ENCODE assay signal across 24 cellular contexts in genomic region chr2:64960819-64961218, GRCh38. TPM values are rescaled to one million over a fixed set of nuclear protein-coding genes. Genes with fewer than 3 reads are reported as not detected.
A peak's percentile ranks its signal among the peaks of the same experiment; 100 is the strongest.
DNase-seq lines count a peak whose midpoint lies in the region; TF ChIP-seq lines count a peak whose summit lies in the region.
"Had no signal": no experiment of that assay in that cellular context is flagged by ENCODE, and none has a peak within 500 bp of the region (broad histone marks: within the 10 kb centered on the region; RNA-seq: fewer than 3 reads in every experiment).

No MANE protein-coding gene starts in this region.

- DNase-seq in SK-N-DZ (ENCODE audit: low spot score), result peak; percentile 76
- DNase-seq in mesenchymal stem cell, result peak; percentile 17
- no peak for DNase-seq in uterus
- no peak for DNase-seq in activated CD4-positive, CD25-positive, alpha-beta regulatory T cell treated with anti-CD3 and anti-CD28 coated beads, Interleukin-2, amount 50 U/mL, for 72 hours
- DNase-seq in activated gamma-delta T cell treated with Interleukin-2 at 50 U/mL for 16 hours, result no peak
- DNase-seq in A172 (ENCODE audit: low spot score), result no peak
- DNase-seq: ACHN; BE2C; C1 segment of cervical spinal cord; CD4-positive, alpha-beta memory T cell; CD4-positive, CD25-positive, alpha-beta regulatory T cell; CD8-positive, alpha-beta memory T cell; COR-L47; DMS 273 treated with DMSO at 0.1 percent for 48 hours; DMS153; DMS53; DMS79; DND-41; EL; GDM1 had no signal

- TF ChIP-seq CTCF in parathyroid adenoma (IDR thresholded peaks at IDR 0.05) (no peak), uterus (IDR thresholded peaks at IDR 0.05) (no peak)

- H3K23ac ChIP-seq in mesenchymal stem cell (ENCODE audit: low read length in 2 of 2), result no peak overlapping the region

- H3K79me1 ChIP-seq in mesenchymal stem cell (replicated peaks; ENCODE audit: low read length, poor library complexity, severe bottlenecking), result no peaks in the 10 kb centered on the region

- no peak overlapping the region for H4K91ac ChIP-seq in mesenchymal stem cell (ENCODE audit: low read length)

- H3K9me3 ChIP-seq in mesenchymal stem cell (ENCODE audit: control insufficient read depth, low read length), result no peaks in the 10 kb centered on the region
- H3K9me3 ChIP-seq in parathyroid adenoma (ENCODE audit: control insufficient read depth, low read length), result no peaks in the 10 kb centered on the region
- H3K9me3 ChIP-seq in uterus, result no peaks in the 10 kb centered on the region
- H3K9me3 ChIP-seq: BE2C, BLaER1 had no signal

- no peak overlapping the region for H2BK12ac ChIP-seq in mesenchymal stem cell (ENCODE audit: low read length in 2 of 2)

- H3K4me1 ChIP-seq in mesenchymal stem cell (ENCODE audit: control insufficient read depth, insufficient read depth, low read depth, low read length) (peaks cover 3% of the 10 kb centered on the region), parathyroid adenoma (peaks cover 3% of the 10 kb centered on the region), uterus (peaks cover 0 to 6% of the 10 kb centered on the region in 2 donors)
- H3K4me1 ChIP-seq: BE2C had no signal

- no peak overlapping the region for H2BK5ac ChIP-seq in mesenchymal stem cell (ENCODE audit: low read depth, low read length, poor library complexity, severe bottlenecking)

- H3K27ac ChIP-seq in mesenchymal stem cell (ENCODE audit: low read length, poor library complexity, severe bottlenecking) (no peak overlapping the region), parathyroid adenoma (no peak overlapping the region), uterus (peak overlapping the region; percentile 15 to 56)
- H3K27ac ChIP-seq: 22Rv1, BLaER1 had no signal

- H3K36me3 ChIP-seq in mesenchymal stem cell (ENCODE audit: control insufficient read depth in 1 of 2, insufficient read depth in 2 of 2, low read depth in 1 of 2, low read length in 2 of 2) (no peaks in the 10 kb centered on the region), parathyroid adenoma (ENCODE audit: control insufficient read depth, insufficient read depth, low read length) (no peaks in the 10 kb centered on the region), uterus (no peaks in the 10 kb centered on the region)
- H3K36me3 ChIP-seq: BE2C, BLaER1 had no signal

- H3K27me3 ChIP-seq in mesenchymal stem cell (ENCODE audit: control insufficient read depth in 1 of 2, insufficient read depth in 1 of 2, low read length in 2 of 2), result no peaks in the 10 kb centered on the region
- no peaks in the 10 kb centered on the region for H3K27me3 ChIP-seq in parathyroid adenoma (ENCODE audit: control insufficient read depth, insufficient read depth, low read length)
- H3K27me3 ChIP-seq in uterus, result no peaks in the 10 kb centered on the region
- H3K27me3 ChIP-seq: BE2C, BLaER1 had no signal

- H4K8ac ChIP-seq in mesenchymal stem cell (ENCODE audit: low read length), result no peak overlapping the region

- no peak overlapping the region for H2BK120ac ChIP-seq in mesenchymal stem cell (ENCODE audit: low read depth, low read length)

- H2BK15ac ChIP-seq in mesenchymal stem cell (ENCODE audit: low read depth, poor library complexity, severe bottlenecking), result no peak overlapping the region

- no peak overlapping the region for H3K18ac ChIP-seq in mesenchymal stem cell (ENCODE audit: low read depth in 1 of 2, low read length in 2 of 2)

- H3K4me3 ChIP-seq in mesenchymal stem cell (ENCODE audit: insufficient read depth in 1 of 2, low read depth in 1 of 2, low read length in 2 of 2), result no peak overlapping the region
- H3K4me3 ChIP-seq in parathyroid adenoma (ENCODE audit: low read depth, low read length), result no peak overlapping the region
- H3K4me3 ChIP-seq in uterus, result no peak overlapping the region
- H3K4me3 ChIP-seq: BLaER1, GM12878 had no signal

- H3K14ac ChIP-seq in mesenchymal stem cell (ENCODE audit: low read length in 2 of 2), result no peak overlapping the region

- TF ChIP-seq POLR2A in uterus (IDR thresholded peaks at IDR 0.05), result no peak

- WGBS in mesenchymal stem cell, result 52% methylated on average over 2 of the region's 2 CpGs

- H3K79me2 ChIP-seq in parathyroid adenoma, result no peaks in the 10 kb centered on the region

- H2AK5ac ChIP-seq in mesenchymal stem cell (ENCODE audit: low read length, severe bottlenecking), result no peak overlapping the region

- H2AFZ ChIP-seq in mesenchymal stem cell (ENCODE audit: low read depth, low read length) (no peak overlapping the region), parathyroid adenoma (peak overlapping the region; percentile 16)

- intact Hi-C loops in uterus (cut with DNase I; ENCODE audit: low total_unique reads), result no loop called here

- H3K4ac ChIP-seq in mesenchymal stem cell (ENCODE audit: low read depth in 1 of 2, low read length in 2 of 2), result no peak overlapping the region

- H3K4me2 ChIP-seq in mesenchymal stem cell (ENCODE audit: low read length, poor library complexity, severe bottlenecking) (no peak overlapping the region), parathyroid adenoma (ENCODE audit: low read length) (no peak overlapping the region)
- H3K4me2 ChIP-seq: BLaER1 had no signal

- H3K9ac ChIP-seq in mesenchymal stem cell (ENCODE audit: low read length), result no peak overlapping the region
- no peak overlapping the region for H3K9ac ChIP-seq in parathyroid adenoma
- H3K9ac ChIP-seq: BLaER1 had no signal

RNA-seq across cellular contexts. Expression of gene SLC1A4, which starts 28.4 kb away (rescaled TPM):
- 14.7 and 20.7 TPM in 2 replicates for polyA plus RNA-seq in SK-N-DZ (2014; cell fraction: cytosol; rRNA removed)
- polyA plus RNA-seq in SK-N-DZ (2014; cell fraction: nucleus; rRNA removed), result 8.0 and 10.0 TPM in 2 replicates
- 14.3 TPM for polyA plus RNA-seq in mesenchymal stem cell (2013, experiment 1 of 2)
- polyA plus RNA-seq in mesenchymal stem cell (2013, experiment 2 of 2), result 15.0 TPM
- 10 to 100 TPM in 2 of 4 donors, 1 to 10 TPM in 2; 6.9 to 36.6 (median 12.7) TPM for total RNA-seq in uterus
- 9.8 and 10.9 TPM in 2 replicates for total RNA-seq in A172 (2014; rRNA removed; shearing (Covaris generic))

Comparison
In these comparisons a context has a peak if more than half of its experiments do, and no peak if none do; other contexts are left out.
1. DNase-seq: peak in SK-N-DZ (single experiment) and mesenchymal stem cell (single experiment); none in uterus (0 of 2), activated CD4-positive, CD25-positive, alpha-beta regulatory T cell treated with anti-CD3 and anti-CD28 coated beads, Interleukin-2, amount 50 U/mL, for 72 hours (single experiment), activated gamma-delta T cell treated with Interleukin-2 at 50 U/mL for 16 hours (single experiment) and A172 (single experiment).
2. H3K27ac ChIP-seq: peak in uterus (2 of 2); none in mesenchymal stem cell (single experiment) and parathyroid adenoma (single experiment).